Comparison of ENCODE assay signal across 19 cellular contexts in the genomic region with DNA sequence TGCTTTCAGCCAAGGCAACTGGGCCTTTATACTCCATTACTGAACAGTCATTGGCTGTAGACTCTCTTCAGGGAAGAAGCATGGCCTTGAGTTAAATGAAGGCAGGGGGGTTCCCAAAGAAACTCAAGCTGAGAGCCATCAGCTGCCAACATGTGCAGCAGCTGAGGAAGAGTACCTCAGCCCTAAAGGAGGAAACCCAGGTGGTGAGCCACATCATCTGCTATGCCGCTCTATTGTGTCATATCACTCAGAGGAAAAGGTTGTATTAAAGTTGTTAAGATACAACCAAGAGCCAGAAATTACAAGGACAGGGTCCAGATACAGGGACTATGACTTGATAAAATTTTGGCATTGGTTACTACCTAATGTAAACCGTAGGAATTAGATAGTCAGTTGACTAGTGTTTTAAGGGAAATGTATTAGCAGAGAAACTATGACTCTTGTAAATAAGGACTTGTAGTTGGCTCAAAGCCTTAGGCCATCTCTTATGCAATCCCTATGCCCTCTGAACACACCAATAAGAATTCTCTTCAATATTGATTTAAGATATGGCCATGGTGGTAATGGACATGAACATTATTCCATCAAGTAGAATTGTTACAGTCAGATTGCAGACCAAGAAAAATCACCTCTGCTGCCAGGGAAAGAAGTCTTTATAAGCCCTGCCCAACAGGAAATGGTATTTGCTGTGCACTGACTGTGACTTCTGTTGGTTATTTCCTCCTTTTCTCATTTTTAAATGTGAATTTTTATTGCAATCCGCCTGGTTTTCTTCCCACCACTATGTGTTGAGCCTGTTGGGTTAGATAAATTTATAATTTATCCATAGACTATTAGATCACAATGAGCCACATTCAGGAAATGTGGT. TPM values are rescaled to one million over a fixed set of nuclear protein-coding genes. Genes with fewer than 3 reads are reported as not detected.
DNase-seq lines count a peak whose midpoint lies in the region; ATAC-seq, FAIRE-seq and TF ChIP-seq lines count a peak whose summit lies in the region.
"Had no signal": no experiment of that assay in that cellular context is flagged by ENCODE, and none has a peak within 500 bp of the region (broad histone marks: within the 10 kb centered on the region; RNA-seq: fewer than 3 reads in every experiment).

No MANE protein-coding gene starts in this region.

- 83% methylated on average over 3 of the region's 3 CpGs; no CpG with 5 or more reads in 1 of the 2 experiments for WGBS in H1 (ENCODE audit: extremely low coverage in 1 of 2, insufficient coverage in 1 of 2, insufficient read length in 1 of 2, insufficient replicate concordance in 2 of 2, low coverage in 1 of 2, low lambda C conversion rate in 2 of 2, missing lambda C conversion rate in 1 of 2), 2 experiments
- WGBS in pancreas, 2 donors: 40 to 53% methylated on average over 3 of the region's 3 CpGs

- H3K36me3 ChIP-seq in H1 (ENCODE audit: control insufficient read depth in 2 of 4, insufficient read depth in 4 of 4, low read length in 3 of 4) (no peaks in the 10 kb centered on the region), pancreas (no peaks in the 10 kb centered on the region)
- H3K36me3 ChIP-seq: left ventricle myocardium inferior, spleen, transverse colon had no signal

- peaks cover 7% of the 10 kb centered on the region for H3K4me1 Mint-ChIP-seq in T-helper 1 cell treated with Interleukin-12 subunit alpha and Interleukin-12 subunit beta and Interleukin-4 antibody, amounts not matched to agents 30 μg/mL and 1 μg/mL, for 36 hours (ENCODE audit: low read depth)

- intact Hi-C loops in pancreas (cut with DNase I): no loop called here

- H2BK20ac ChIP-seq in H1 (ENCODE audit: low read length): no peak overlapping the region

- peak; percentile 15 to 87 (median 64) for ATAC-seq in pancreas
- no peak for ATAC-seq in HG02610 (IDR thresholded peaks at IDR 0.05; ENCODE audit: unreplicated experiment)
- ATAC-seq in GM21529 (IDR thresholded peaks at IDR 0.05; ENCODE audit: unreplicated experiment): no peak

- H2BK15ac ChIP-seq in H1 (ENCODE audit: low read length): no peak overlapping the region

- no peaks in the 10 kb centered on the region for H3K9me3 Mint-ChIP-seq in T-helper 1 cell treated with Interleukin-12 subunit alpha and Interleukin-12 subunit beta and Interleukin-4 antibody, amounts not matched to agents 30 μg/mL and 1 μg/mL, for 36 hours
- H3K9me3 Mint-ChIP-seq: activated CD4-positive, alpha-beta memory T cell treated with anti-CD3 and anti-CD28 coated beads for 36 hours had no signal

- no peak overlapping the region for H3K23ac ChIP-seq in H1 (ENCODE audit: insufficient read length)

- H3K4me3 ChIP-seq in H1 (ENCODE audit: extremely low read depth in 1 of 4, insufficient read depth in 2 of 4, low read depth in 3 of 4, low read length in 4 of 4) (no peak overlapping the region), pancreas (no peak overlapping the region)
- H3K4me3 ChIP-seq: left ventricle myocardium inferior, spleen, transverse colon had no signal

- no peak overlapping the region for H3K9ac ChIP-seq in H1 (replicated peaks in 1 of 4; ENCODE audit: extremely low read depth in 1 of 4, low read depth in 3 of 4, low read length in 3 of 4)

- H2BK120ac ChIP-seq in H1 (replicated peaks; ENCODE audit: low read depth, low read length): no peak overlapping the region

- POLR2A ChIA-PET in H1 (lab: Charles Lee; ENCODE audit: partially characterized antibody): interaction anchor here (0.8 to 1.7 kb wide), 2 partner anchors 8 to 10 kb away, joined by 3 to 7 read pairs; no protein-coding TSS in a partner anchor

- H3K27me3 ChIP-seq in H1 (replicated peaks in 1 of 4; ENCODE audit: control insufficient read depth in 3 of 4, extremely low read depth in 1 of 4, insufficient read depth in 3 of 4, low read length in 3 of 4) (no peaks in the 10 kb centered on the region), pancreas (no peaks in the 10 kb centered on the region)
- H3K27me3 ChIP-seq: transverse colon had no signal

- H4K8ac ChIP-seq in H1 (ENCODE audit: extremely low read depth, insufficient read depth, low read length): no peak overlapping the region

- no peaks in the 10 kb centered on the region for H3K9me3 ChIP-seq in H1 (ENCODE audit: insufficient read depth in 2 of 2, low read depth in 1 of 2, low read length in 1 of 2)
- no peaks in the 10 kb centered on the region for H3K9me3 ChIP-seq in pancreas
- H3K9me3 ChIP-seq: left ventricle myocardium inferior, spleen, transverse colon had no signal

- peaks cover 15% of the 10 kb centered on the region for H3K27me3 Mint-ChIP-seq in T-helper 1 cell treated with Interleukin-12 subunit alpha and Interleukin-12 subunit beta and Interleukin-4 antibody, amounts not matched to agents 30 μg/mL and 1 μg/mL, for 36 hours (ENCODE audit: low read depth)
- H3K27me3 Mint-ChIP-seq: progenitor cell of endocrine pancreas had no signal

- FAIRE-seq in H1 (lab: Jason Lieb, UNC) (no peak), pancreas (lab: Jason Lieb, UNC) (no peak)
- FAIRE-seq: colon, HTR-8/SVneo had no signal

- TF ChIP-seq CTCF in H1 (IDR thresholded peaks at IDR 0.05; ENCODE audit: control extremely low read depth in 1 of 3, insufficient read depth in 1 of 3, low read depth in 1 of 3, low read length in 3 of 3): no peak
- no peak for TF ChIP-seq CTCF in pancreas (IDR thresholded peaks at IDR 0.05)

- H3K27ac Mint-ChIP-seq in T-helper 1 cell treated with Interleukin-12 subunit alpha and Interleukin-12 subunit beta and Interleukin-4 antibody, amounts not matched to agents 30 μg/mL and 1 μg/mL, for 36 hours: peak overlapping the region; percentile 11
- H3K27ac Mint-ChIP-seq: activated CD4-positive, alpha-beta memory T cell treated with anti-CD3 and anti-CD28 coated beads for 36 hours; progenitor cell of endocrine pancreas had no signal

- H3K14ac ChIP-seq in H1 (ENCODE audit: insufficient read length): no peak overlapping the region

- H2BK12ac ChIP-seq in H1 (ENCODE audit: low read depth, low read length): no peak overlapping the region

- H3K56ac ChIP-seq in H1 (replicated peaks; ENCODE audit: insufficient read length, low read depth, low read length): no peak overlapping the region

- TF ChIP-seq POLR2A in H1 (IDR thresholded peaks at IDR 0.05; ENCODE audit: control extremely low read depth in 1 of 2, low read depth in 2 of 2, low read length in 2 of 2): no peak

- H3K4me2 ChIP-seq in H1 (ENCODE audit: insufficient read depth in 1 of 2, low read depth in 2 of 2, low read length in 2 of 2): no peak overlapping the region

- no peaks in the 10 kb centered on the region for H3K79me2 ChIP-seq in H1 (ENCODE audit: control insufficient read depth in 1 of 2, insufficient read depth in 2 of 2, low read length in 2 of 2)

- no peak overlapping the region for H3K4me3 Mint-ChIP-seq in T-helper 1 cell treated with Interleukin-12 subunit alpha and Interleukin-12 subunit beta and Interleukin-4 antibody, amounts not matched to agents 30 μg/mL and 1 μg/mL, for 36 hours
- H3K4me3 Mint-ChIP-seq: activated CD4-positive, alpha-beta memory T cell treated with anti-CD3 and anti-CD28 coated beads for 36 hours had no signal

- no peak for DNase-seq in T-helper 1 cell
- peak; percentile 23 to 31 for DNase-seq in Kasumi-1 (lab: John Stamatoyannopoulos, UW)
- DNase-seq in H1 (ENCODE audit: low read depth in 1 of 2, low spot score in 2 of 2): no peak
- DNase-seq in pancreas: peak in 1 of 6 donors; percentile 22
- no peak for DNase-seq in COR-L47 (lab: John Stamatoyannopoulos, UW)
- DNase-seq: activated CD4-positive, alpha-beta memory T cell treated with anti-CD3 and anti-CD28 coated beads for 36 hours; DND-41; left ventricle myocardium inferior; NCI-H1694 treated with DMSO at 0.1 percent for 48 hours; NCI-H446; spleen; transverse colon had no signal

- no peak overlapping the region for H3K4ac ChIP-seq in H1 (replicated peaks; ENCODE audit: insufficient read length, low read depth, low read length)

- 0 out of 2 replicates have a peak overlapping the region, but pooled peaks have one; percentile 61 for H2AFZ ChIP-seq in H1 (ENCODE audit: low read length)

- no peaks in the 10 kb centered on the region for H4K20me1 ChIP-seq in H1 (replicated peaks in 1 of 2; ENCODE audit: control insufficient read depth in 1 of 2, insufficient read depth in 2 of 2, low read length in 2 of 2)

- TF ChIP-seq EP300 in H1 (IDR thresholded peaks at IDR 0.05; ENCODE audit: borderline replicate concordance in 1 of 2, low read depth in 2 of 2, low read length in 2 of 2): no peak

- no peak overlapping the region for H3K18ac ChIP-seq in H1 (ENCODE audit: extremely low read depth, low read length)

- no peak overlapping the region for H2AK5ac ChIP-seq in H1 (ENCODE audit: low read depth, low read length)

- peaks cover 0 to 3% (median 0%) of the 10 kb centered on the region in 4 experiments; a peak in 1 of 7 replicates for H3K4me1 ChIP-seq in H1 (replicated peaks in 1 of 4; ENCODE audit: control insufficient read depth in 3 of 4, insufficient read depth in 4 of 4, low read length in 3 of 4)
- no peaks in the 10 kb centered on the region for H3K4me1 ChIP-seq in pancreas
- H3K4me1 ChIP-seq: left ventricle myocardium inferior, transverse colon had no signal

- H3K79me1 ChIP-seq in H1 (ENCODE audit: low read depth, low read length): no peaks in the 10 kb centered on the region

- no peak for TF ChIP-seq RAD21 in H1 (IDR thresholded peaks at IDR 0.05 in 1 of 2, conservative IDR thresholded peaks at IDR 0.05 in 1 of 2; ENCODE audit: low read depth in 2 of 2, low read length in 2 of 2)

- CTCF ChIA-PET in H1 (lab: Charles Lee; ENCODE audit: partially characterized antibody): interaction anchor here (1.0 kb wide), 1 partner anchor 48 kb away, joined by 3 read pairs; no protein-coding TSS in a partner anchor

- H2BK5ac ChIP-seq in H1 (ENCODE audit: low read depth, low read length): no peak overlapping the region

- no peak overlapping the region for H4K5ac ChIP-seq in H1 (ENCODE audit: insufficient read length, low read depth, low read length)

- no peaks in the 10 kb centered on the region for H3K23me2 ChIP-seq in H1 (ENCODE audit: low read depth, low read length)

- H3K27ac ChIP-seq in H1 (ENCODE audit: low read depth, low read length) (no peak overlapping the region), pancreas (no peak overlapping the region)
- H3K27ac ChIP-seq: 22Rv1, left ventricle myocardium inferior, transverse colon had no signal

- no peak overlapping the region for H4K91ac ChIP-seq in H1 (replicated peaks; ENCODE audit: insufficient read length, low read length)

- no peaks in the 10 kb centered on the region for H3K36me3 Mint-ChIP-seq in T-helper 1 cell treated with Interleukin-12 subunit alpha and Interleukin-12 subunit beta and Interleukin-4 antibody, amounts not matched to agents 30 μg/mL and 1 μg/mL, for 36 hours (ENCODE audit: low read depth)
- H3K36me3 Mint-ChIP-seq: activated CD4-positive, alpha-beta memory T cell treated with anti-CD3 and anti-CD28 coated beads for 36 hours had no signal

RNA-seq across cellular contexts. Expression of a gene that starts 9.2 kb away (rescaled TPM):
- 156 and 167 TPM in 2 replicates for total RNA-seq in H1 (2021; fragmentation: NEBNext Ultra II Directional; extraction: Animal tissue kit (Norgen Biotek cat#: 25700))
- 43.4 and 43.8 TPM in 2 replicates for polyA plus RNA-seq in H1 (2011; rRNA removed)
- 68.7 TPM for polyA plus RNA-seq in H1 (2011; cell fraction: cytosol; rRNA removed)
- polyA plus RNA-seq in H1 (2011; cell fraction: nucleus; rRNA removed): 37.7 TPM
- polyA plus RNA-seq in H1 (2012, experiment 1 of 2): 66.3 to 110 TPM (median 81.3 TPM) in 4 replicates
- polyA plus RNA-seq in H1 (2012, experiment 2 of 2): 6.8 TPM
- polyA plus RNA-seq in H1 (2013, experiment 1 of 2): 83.2 TPM
- 82.9 TPM for polyA plus RNA-seq in H1 (2013, experiment 2 of 2)
- 135 and 198 TPM in 2 replicates for polyA minus RNA-seq in H1 (2011; rRNA and poly(A)+ RNA removed)
- polyA minus RNA-seq in H1 (2011; cell fraction: cytosol; rRNA and poly(A)+ RNA removed): 193 TPM
- polyA minus RNA-seq in H1 (2011; cell fraction: nucleus; rRNA and poly(A)+ RNA removed): 186 TPM
- 10 to 100 TPM; 36.3 to 52.1 (median 38.7) TPM for total RNA-seq in pancreas
- polyA plus RNA-seq in pancreas: 10 to 100 TPM in 1 of 2 donors, 1 to 10 TPM in 1; 9.4 to 21.1 TPM

Comparison
In these comparisons a context has a peak if more than half of its experiments do, and no peak if none do; other contexts are left out.
1. DNase-seq: peak in Kasumi-1 (2 of 2); none in T-helper 1 cell (0 of 5), H1 (0 of 2) and COR-L47 (single experiment).
2. ATAC-seq: peak in pancreas (4 of 4); none in HG02610 (single experiment) and GM21529 (single experiment).